Comparison of ENCODE assay signal across 9 cellular contexts in the genomic region with DNA sequence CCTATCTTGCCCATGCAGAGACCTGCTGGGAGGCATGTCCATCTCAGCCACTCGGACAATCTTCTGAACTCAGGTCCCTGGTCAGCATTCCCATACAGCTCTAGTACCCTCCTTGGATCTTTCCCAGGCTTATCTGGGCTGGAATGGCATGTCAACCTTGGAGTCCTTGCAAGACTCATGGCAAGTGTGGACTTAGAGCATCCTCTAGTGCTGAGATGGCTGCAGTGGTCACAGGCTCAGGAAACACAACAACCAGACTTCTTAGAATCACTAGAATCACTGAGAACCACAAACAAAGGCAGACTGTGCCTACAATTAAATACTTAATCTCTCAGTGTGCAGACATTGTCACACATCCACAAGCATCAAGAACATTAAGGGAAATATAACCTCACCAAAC.
DNase-seq lines count a peak whose midpoint lies in the region; ATAC-seq, FAIRE-seq and TF ChIP-seq lines count a peak whose summit lies in the region.
"Had no signal": no experiment of that assay in that cellular context is flagged by ENCODE, and none has a peak within 500 bp of the region (broad histone marks: within the 10 kb centered on the region; RNA-seq: fewer than 3 reads in every experiment).

No MANE protein-coding gene starts in this region.

- H3K27ac ChIP-seq in endodermal cell (ENCODE audit: low read depth, low read length) (no peak overlapping the region), trophoblast cell (ENCODE audit: low read depth, low read length) (no peak overlapping the region)

- H3K9me3 ChIP-seq in endodermal cell (ENCODE audit: control insufficient read depth, low read length) (peaks cover 6% of the 10 kb centered on the region), trophoblast cell (ENCODE audit: insufficient read depth, low read depth, low read length) (peaks cover 3% of the 10 kb centered on the region)

- TF ChIP-seq POLR2A in NB4 (IDR thresholded peaks at IDR 0.05; ENCODE audit: extremely low read depth, insufficient read length) = no peak

- H4K8ac ChIP-seq in trophoblast cell (ENCODE audit: low read depth, low read length) = no peak overlapping the region

- peak overlapping the region; percentile 65 for H3K27ac Mint-ChIP-seq in endodermal cell

- no peak overlapping the region for H2AFZ ChIP-seq in trophoblast cell (ENCODE audit: insufficient read depth, low read length, poor library complexity)

- no peaks in the 10 kb centered on the region for H3K79me1 ChIP-seq in trophoblast cell (ENCODE audit: low read length)

- ATAC-seq in HG02610 (IDR thresholded peaks at IDR 0.05; ENCODE audit: unreplicated experiment) = no peak

- no peak overlapping the region for H3K23ac ChIP-seq in trophoblast cell (ENCODE audit: low read length)

- no peak overlapping the region for H2BK12ac ChIP-seq in trophoblast cell (ENCODE audit: low read length)

- no peak overlapping the region for H2AK5ac ChIP-seq in trophoblast cell (ENCODE audit: low read length)

- WGBS in endodermal cell (ENCODE audit: insufficient coverage in 1 of 2, insufficient read length in 1 of 2), 2 experiments = 92% methylated on average over 1 of the region's 1 CpG; no CpG with 5 or more reads in 1 of the 2 experiments
- WGBS in trophoblast cell (ENCODE audit: extremely low coverage, insufficient coverage, insufficient read length) = no CpG with 5 or more reads among the region's 1 CpG

- FAIRE-seq in GM19239 (lab: Jason Lieb, UNC) = no peak

- H3K9ac ChIP-seq in endodermal cell (ENCODE audit: extremely low read depth, low read length, poor library complexity, severe bottlenecking) (no peak overlapping the region), trophoblast cell (ENCODE audit: low read length) (peak overlapping the region; percentile 31)

- H3K9me3 Mint-ChIP-seq in endodermal cell = peaks cover 14% of the 10 kb centered on the region

- no peak overlapping the region for H3K18ac ChIP-seq in trophoblast cell (ENCODE audit: low read length)

- H3K4me3 Mint-ChIP-seq in endodermal cell = no peak overlapping the region

- H4K91ac ChIP-seq in trophoblast cell (ENCODE audit: low read depth, low read length) = no peak overlapping the region

- no peak overlapping the region for H3K4me2 ChIP-seq in trophoblast cell (ENCODE audit: low read length)

- no peak overlapping the region for H4K12ac ChIP-seq in trophoblast cell (ENCODE audit: low read depth, low read length)

- no peak overlapping the region for H2BK120ac ChIP-seq in trophoblast cell (ENCODE audit: insufficient read depth, low read length, poor library complexity)

- H3K36me3 Mint-ChIP-seq in endodermal cell (ENCODE audit: low read depth) = no peaks in the 10 kb centered on the region

- H3K4me1 Mint-ChIP-seq in endodermal cell = peaks cover 24% of the 10 kb centered on the region

- H3K14ac ChIP-seq in trophoblast cell (ENCODE audit: low read length) = no peak overlapping the region

- H3K36me3 ChIP-seq in endodermal cell (ENCODE audit: control insufficient read depth, insufficient read depth, low read length) (no peaks in the 10 kb centered on the region), trophoblast cell (ENCODE audit: control insufficient read depth in 1 of 2, insufficient read depth in 2 of 2, low read length in 2 of 2) (no peaks in the 10 kb centered on the region)

- DNase-seq in NCI-H524 (lab: John Stamatoyannopoulos, UW) = peak; percentile 22 to 49
- DNase-seq in NCI-H524 treated with DMSO at 0.1 percent for 48 hours (lab: John Stamatoyannopoulos, UW) = no peak
- DNase-seq in NB4 (ENCODE audit: low read depth) = peak; percentile 16
- peak; percentile 86 for DNase-seq in endodermal cell
- peak in 1 of 2 donors; percentile 30 for DNase-seq in trophoblast cell
- no peak for DNase-seq in GM19239 (ENCODE audit: insufficient read length, low spot score)
- no peak for DNase-seq in LoVo (ENCODE audit: low spot score)
- DNase-seq: NCI-H2171 treated with DMSO at 0.1 percent for 48 hours had no signal

- H3K79me2 ChIP-seq in trophoblast cell (ENCODE audit: control insufficient read depth, insufficient read depth, low read length, poor library complexity) = no peaks in the 10 kb centered on the region

- H3K27me3 ChIP-seq in endodermal cell (ENCODE audit: control insufficient read depth, insufficient read depth, low read length, poor library complexity, severe bottlenecking) (no peaks in the 10 kb centered on the region), trophoblast cell (ENCODE audit: insufficient read depth, low read length) (no peaks in the 10 kb centered on the region)

- H3K4me3 ChIP-seq in NB4 (ENCODE audit: low read depth, low read length) (no peak overlapping the region), endodermal cell (ENCODE audit: low read length) (no peak overlapping the region), trophoblast cell (ENCODE audit: low read depth, low read length) (no peak overlapping the region)

- TF ChIP-seq CTCF in NB4 (IDR thresholded peaks at IDR 0.05; ENCODE audit: low read depth, low read length) = no peak
- peak; percentile 88 for TF ChIP-seq CTCF in endodermal cell (conservative IDR thresholded peaks at IDR 0.05)

- no peak overlapping the region for H2BK5ac ChIP-seq in trophoblast cell (ENCODE audit: low read depth, low read length, poor library complexity)

- H3K4ac ChIP-seq in trophoblast cell (ENCODE audit: low read depth, low read length) = no peak overlapping the region

- H3K27me3 Mint-ChIP-seq in endodermal cell (ENCODE audit: insufficient read depth) = no peaks in the 10 kb centered on the region

- peaks cover 4% of the 10 kb centered on the region for H3K4me1 ChIP-seq in endodermal cell (ENCODE audit: control insufficient read depth, insufficient read depth, low read length)
- H3K4me1 ChIP-seq in trophoblast cell (ENCODE audit: control insufficient read depth in 1 of 2, insufficient read depth in 2 of 2, low read length in 2 of 2) = no peaks in the 10 kb centered on the region

Comparison
In these comparisons a context has a peak if more than half of its experiments do, and no peak if none do; other contexts are left out.
1. DNase-seq: peak in NCI-H524 (2 of 2), NB4 (single experiment) and endodermal cell (single experiment); none in NCI-H524 treated with DMSO at 0.1 percent for 48 hours (single experiment), GM19239 (single experiment) and LoVo (single experiment).